In the genomic region with DNA sequence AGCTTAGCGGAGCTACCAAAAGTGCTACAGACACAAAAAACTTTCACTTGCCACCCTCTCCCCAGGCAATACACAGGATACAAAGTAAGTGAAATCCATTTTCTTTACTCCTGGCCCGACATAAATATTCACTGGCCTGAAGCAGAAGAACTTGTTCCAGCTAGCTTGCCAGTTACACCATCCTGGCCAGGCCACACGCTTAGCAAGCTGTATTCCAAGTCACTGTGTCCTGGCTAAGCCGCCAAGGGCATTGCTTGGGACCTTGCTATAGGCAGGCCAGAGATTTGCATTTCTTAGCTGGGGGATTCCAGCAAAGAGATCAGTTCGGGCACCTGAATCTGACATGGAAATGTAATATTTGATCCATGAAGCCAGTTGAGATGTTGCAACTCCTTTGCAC, we compare ENCODE assay signal across 29 cellular contexts.
DNase-seq lines count a peak whose midpoint lies in the region; ATAC-seq and TF ChIP-seq lines count a peak whose summit lies in the region.
"Had no signal": no experiment of that assay in that cellular context is flagged by ENCODE, and none has a peak within 500 bp of the region (broad histone marks: within the 10 kb centered on the region; RNA-seq: fewer than 3 reads in every experiment).

No MANE protein-coding gene starts in this region.

- H3K4me3 Mint-ChIP-seq in GM23338: no peak overlapping the region
- H3K4me3 Mint-ChIP-seq in endodermal cell: no peak overlapping the region
- H3K4me3 Mint-ChIP-seq in activated CD8-positive, alpha-beta T cell treated with anti-CD3 and anti-CD28 coated beads for 36 hours: no peak overlapping the region
- H3K4me3 Mint-ChIP-seq: activated CD4-positive, alpha-beta memory T cell treated with anti-CD3 and anti-CD28 coated beads, Interleukin-2, amount 10 ng/mL, durations not matched to agents 7 days and 5 days; activated naive CD4-positive, alpha-beta T cell treated with anti-CD3 and anti-CD28 coated beads, Interleukin-2, amount 50 U/mL, for 24 hours; B cell; CD8-positive, alpha-beta memory T cell; effector memory CD8-positive, alpha-beta T cell; immature natural killer cell; natural killer cell; stimulated activated naive CD8-positive, alpha-beta T cell treated with anti-CD3 and anti-CD28 coated beads, Interleukin-15, amount 100 ng/mL, for 72 hours had no signal

- H3K27me3 Mint-ChIP-seq in GM23338 (ENCODE audit: insufficient read depth, low read depth, poor library complexity): no peaks in the 10 kb centered on the region
- H3K27me3 Mint-ChIP-seq in endodermal cell (ENCODE audit: insufficient read depth): peaks cover 3% of the 10 kb centered on the region
- peaks cover 7% of the 10 kb centered on the region for H3K27me3 Mint-ChIP-seq in activated CD8-positive, alpha-beta T cell treated with anti-CD3 and anti-CD28 coated beads for 36 hours

- intact Hi-C loops in psoas muscle (cut with DNase I) (loop anchor here in 1 of 2 donors (10.0 kb wide), 1 partner anchor 159 kb away; no protein-coding TSS in a partner anchor), upper lobe of right lung (cut with DNase I) (no loop called here)
- intact Hi-C loops in activated CD8-positive, alpha-beta T cell treated with anti-CD3 and anti-CD28 coated beads for 36 hours (cut with micrococcal nuclease): no loop called here

- H3F3A ChIP-seq in GM23338 (replicated peaks; ENCODE audit: low read depth): no peaks in the 10 kb centered on the region

- H3K4me3 ChIP-seq in GM23338 (no peak overlapping the region), endodermal cell (ENCODE audit: low read length) (no peak overlapping the region), psoas muscle (no peak overlapping the region), upper lobe of right lung (no peak overlapping the region)
- H3K4me3 ChIP-seq: esophagus muscularis mucosa, SK-N-MC had no signal

- H3K9ac ChIP-seq in endodermal cell (ENCODE audit: extremely low read depth, low read length, poor library complexity, severe bottlenecking): no peak overlapping the region
- H3K9ac ChIP-seq: parathyroid adenoma had no signal

- ATAC-seq in GM23338 (peak; percentile 47; the same call in 2 of the 3 replicates), psoas muscle (peak; percentile 93 to 99 (median 96)), HG02759 (IDR thresholded peaks at IDR 0.05; ENCODE audit: unreplicated experiment) (no peak), GM19324 (IDR thresholded peaks at IDR 0.05; ENCODE audit: low FRiP score, unreplicated experiment) (no peak), upper lobe of right lung (no peak)
- ATAC-seq in activated CD8-positive, alpha-beta T cell treated with anti-CD3 and anti-CD28 coated beads for 36 hours: no peak
- ATAC-seq: effector memory CD8-positive, alpha-beta T cell; foreskin keratinocyte; natural killer cell; stimulated activated naive CD8-positive, alpha-beta T cell treated with anti-CD3 and anti-CD28 coated beads, Interleukin-15, amount 100 ng/mL, for 72 hours had no signal

- H3K9me3 Mint-ChIP-seq in GM23338 (no peaks in the 10 kb centered on the region), endodermal cell (no peaks in the 10 kb centered on the region)
- H3K9me3 Mint-ChIP-seq in activated CD8-positive, alpha-beta T cell treated with anti-CD3 and anti-CD28 coated beads for 36 hours: no peaks in the 10 kb centered on the region
- H3K9me3 Mint-ChIP-seq: activated CD4-positive, alpha-beta memory T cell treated with anti-CD3 and anti-CD28 coated beads, Interleukin-2, amount 10 ng/mL, durations not matched to agents 7 days and 5 days; activated naive CD4-positive, alpha-beta T cell treated with anti-CD3 and anti-CD28 coated beads, Interleukin-2, amount 50 U/mL, for 24 hours; activated T-helper 2 cell treated with anti-CD3 and anti-CD28 coated beads, Interferon-gamma antibody, Interleukin-2, Interleukin-4, amounts not matched to agents 10 μg/mL and 5 μg/mL and 100 μg/mL, durations not matched to agents 14 hours and 24 hours and 36 hours; CD8-positive, alpha-beta memory T cell; effector memory CD8-positive, alpha-beta T cell; natural killer cell; stimulated activated naive CD8-positive, alpha-beta T cell treated with anti-CD3 and anti-CD28 coated beads, Interleukin-15, amount 100 ng/mL, for 72 hours had no signal

- DNase-seq in GM23338 (ENCODE audit: low spot score): no peak
- DNase-seq in endodermal cell: no peak
- DNase-seq in hippocampal formation (lab: John Stamatoyannopoulos, UW): peak; percentile 20
- DNase-seq in psoas muscle: peak; percentile 30 to 69
- no peak for DNase-seq in activated CD8-positive, alpha-beta T cell treated with anti-CD3 and anti-CD28 coated beads for 36 hours
- no peak for DNase-seq in upper lobe of right lung
- DNase-seq: activated CD4-positive, alpha-beta memory T cell treated with anti-CD3 and anti-CD28 coated beads, Interleukin-2, amount 10 ng/mL, durations not matched to agents 7 days and 5 days; activated CD4-positive, alpha-beta T cell treated with anti-CD3 and anti-CD28 coated beads for 1 hour; CD8-positive, alpha-beta memory T cell; cortex of kidney; DMS 273 treated with DMSO at 0.1 percent for 48 hours; effector memory CD8-positive, alpha-beta T cell; EL; foreskin keratinocyte; immature natural killer cell; natural killer cell; NCI-H1105 treated with DMSO at 0.1 percent for 48 hours; NCI-H2029 treated with DMSO at 0.1 percent for 48 hours; NCI-H774; stimulated activated naive CD8-positive, alpha-beta T cell treated with anti-CD3 and anti-CD28 coated beads, Interleukin-15, amount 100 ng/mL, for 72 hours had no signal

- CTCF ChIA-PET in activated CD8-positive, alpha-beta T cell treated with anti-CD3 and anti-CD28 coated beads for 36 hours (lab: Charles Lee): no interaction called here

- WGBS in endodermal cell (ENCODE audit: insufficient coverage in 1 of 2, insufficient read length in 1 of 2), 2 experiments: 80 to 90% methylated on average over 4 to 5 of the region's 5 CpGs
- 30 to 41% (median 39%) methylated on average over 5 of the region's 5 CpGs for WGBS in psoas muscle, 3 donors

- no peaks in the 10 kb centered on the region for H3K27me3 ChIP-seq in GM23338 (ENCODE audit: insufficient read depth)
- H3K27me3 ChIP-seq in endodermal cell (ENCODE audit: control insufficient read depth, insufficient read depth, low read length, poor library complexity, severe bottlenecking): no peaks in the 10 kb centered on the region
- H3K27me3 ChIP-seq in psoas muscle (ENCODE audit: insufficient read depth in 3 of 3, low read length in 2 of 3): no peaks in the 10 kb centered on the region
- H3K27me3 ChIP-seq in upper lobe of right lung: no peaks in the 10 kb centered on the region
- H3K27me3 ChIP-seq: esophagus muscularis mucosa, foreskin keratinocyte had no signal

- H4K20me1 ChIP-seq in GM23338 (replicated peaks; ENCODE audit: insufficient read depth): no peaks in the 10 kb centered on the region

- H3K36me3 ChIP-seq in GM23338 (ENCODE audit: insufficient read depth): no peaks in the 10 kb centered on the region
- no peaks in the 10 kb centered on the region for H3K36me3 ChIP-seq in endodermal cell (ENCODE audit: control insufficient read depth, insufficient read depth, low read length)
- H3K36me3 ChIP-seq in psoas muscle (ENCODE audit: insufficient read depth in 1 of 2, low read depth in 1 of 2): no peaks in the 10 kb centered on the region
- H3K36me3 ChIP-seq in upper lobe of right lung: no peaks in the 10 kb centered on the region
- H3K36me3 ChIP-seq: esophagus muscularis mucosa had no signal

- H3K4me1 ChIP-seq in GM23338 (ENCODE audit: insufficient read depth) (no peaks in the 10 kb centered on the region), endodermal cell (ENCODE audit: control insufficient read depth, insufficient read depth, low read length) (peaks cover under 1% of the 10 kb centered on the region), psoas muscle (peaks cover 16% of the 10 kb centered on the region), upper lobe of right lung (no peaks in the 10 kb centered on the region)
- H3K4me1 ChIP-seq: foreskin keratinocyte, parathyroid adenoma had no signal

- POLR2A ChIA-PET in activated CD8-positive, alpha-beta T cell treated with anti-CD3 and anti-CD28 coated beads for 36 hours (lab: Charles Lee): no interaction called here

- H3K9me3 ChIP-seq in endodermal cell (ENCODE audit: control insufficient read depth, low read length) (no peaks in the 10 kb centered on the region), psoas muscle (no peaks in the 10 kb centered on the region), upper lobe of right lung (no peaks in the 10 kb centered on the region)
- H3K9me3 ChIP-seq: esophagus muscularis mucosa had no signal

- H3K4me1 Mint-ChIP-seq in GM23338 (no peaks in the 10 kb centered on the region; the same call in 2 of the 3 replicates), endodermal cell (no peaks in the 10 kb centered on the region)
- H3K4me1 Mint-ChIP-seq in activated CD8-positive, alpha-beta T cell treated with anti-CD3 and anti-CD28 coated beads for 36 hours (ENCODE audit: low read depth): no peaks in the 10 kb centered on the region
- H3K4me1 Mint-ChIP-seq: activated CD4-positive, alpha-beta memory T cell treated with anti-CD3 and anti-CD28 coated beads, Interleukin-2, amount 10 ng/mL, durations not matched to agents 7 days and 5 days; activated naive CD4-positive, alpha-beta T cell treated with anti-CD3 and anti-CD28 coated beads, Interleukin-2, amount 50 U/mL, for 24 hours; B cell; CD8-positive, alpha-beta memory T cell; immature natural killer cell; natural killer cell; stimulated activated naive CD8-positive, alpha-beta T cell treated with anti-CD3 and anti-CD28 coated beads, Interleukin-15, amount 100 ng/mL, for 72 hours had no signal

- H3K9me2 ChIP-seq in GM23338 (ENCODE audit: insufficient read depth): no peaks in the 10 kb centered on the region

- no peak overlapping the region for H3K4me2 ChIP-seq in GM23338

- H2AFZ ChIP-seq in GM23338: peak overlapping the region; percentile 77
- H2AFZ ChIP-seq: parathyroid adenoma had no signal

- no peak overlapping the region for H3K27ac ChIP-seq in GM23338 (ENCODE audit: low read depth)
- peak overlapping the region; percentile 92 for H3K27ac ChIP-seq in endodermal cell (ENCODE audit: low read depth, low read length)
- peak overlapping the region; percentile 24 for H3K27ac ChIP-seq in psoas muscle
- H3K27ac ChIP-seq in upper lobe of right lung: no peak overlapping the region
- H3K27ac ChIP-seq: esophagus muscularis mucosa, foreskin keratinocyte, parathyroid adenoma, RWPE1, SK-N-MC had no signal

- H3K27ac Mint-ChIP-seq in GM23338: no peak overlapping the region
- H3K27ac Mint-ChIP-seq in endodermal cell: no peak overlapping the region
- no peak overlapping the region for H3K27ac Mint-ChIP-seq in activated CD8-positive, alpha-beta T cell treated with anti-CD3 and anti-CD28 coated beads for 36 hours
- H3K27ac Mint-ChIP-seq: activated CD4-positive, alpha-beta memory T cell treated with anti-CD3 and anti-CD28 coated beads, Interleukin-2, amount 10 ng/mL, durations not matched to agents 7 days and 5 days; activated naive CD4-positive, alpha-beta T cell treated with anti-CD3 and anti-CD28 coated beads, Interleukin-2, amount 50 U/mL, for 24 hours; activated T-helper 2 cell treated with anti-CD3 and anti-CD28 coated beads, Interferon-gamma antibody, Interleukin-2, Interleukin-4, amounts not matched to agents 10 μg/mL and 5 μg/mL and 100 μg/mL, durations not matched to agents 14 hours and 24 hours and 36 hours; B cell; effector memory CD8-positive, alpha-beta T cell; immature natural killer cell; natural killer cell; stimulated activated naive CD8-positive, alpha-beta T cell treated with anti-CD3 and anti-CD28 coated beads, Interleukin-15, amount 100 ng/mL, for 72 hours had no signal

- no peaks in the 10 kb centered on the region for H3K79me2 ChIP-seq in GM23338 (replicated peaks; ENCODE audit: insufficient read depth)
- H3K79me2 ChIP-seq: parathyroid adenoma had no signal

- TF ChIP-seq CTCF in GM23338 (conservative IDR thresholded peaks at IDR 0.05; ENCODE audit: low read depth in 2 of 2) (no peak), endodermal cell (conservative IDR thresholded peaks at IDR 0.05) (no peak), psoas muscle (IDR thresholded peaks at IDR 0.05) (no peak), upper lobe of right lung (IDR thresholded peaks at IDR 0.05) (no peak)
- no peak for TF ChIP-seq CTCF in activated CD8-positive, alpha-beta T cell treated with anti-CD3 and anti-CD28 coated beads for 36 hours (IDR thresholded peaks at IDR 0.05)

- no peaks in the 10 kb centered on the region for H3K36me3 Mint-ChIP-seq in GM23338 (ENCODE audit: low read depth)
- no peaks in the 10 kb centered on the region for H3K36me3 Mint-ChIP-seq in endodermal cell (ENCODE audit: low read depth)
- H3K36me3 Mint-ChIP-seq in activated CD8-positive, alpha-beta T cell treated with anti-CD3 and anti-CD28 coated beads for 36 hours (ENCODE audit: low read depth): no peaks in the 10 kb centered on the region
- H3K36me3 Mint-ChIP-seq: activated naive CD4-positive, alpha-beta T cell treated with anti-CD3 and anti-CD28 coated beads, Interleukin-2, amount 50 U/mL, for 24 hours; CD8-positive, alpha-beta memory T cell; immature natural killer cell; natural killer cell had no signal

Comparison
In these comparisons a context has a peak if more than half of its experiments do, and no peak if none do; other contexts are left out.
1. ATAC-seq: peak in GM23338 (single experiment) and psoas muscle (4 of 4); none in HG02759 (single experiment), activated CD8-positive, alpha-beta T cell treated with anti-CD3 and anti-CD28 coated beads for 36 hours (single experiment), GM19324 (single experiment) and upper lobe of right lung (single experiment).
2. DNase-seq: peak in hippocampal formation (2 of 2) and psoas muscle (2 of 2); none in GM23338 (single experiment), endodermal cell (single experiment), activated CD8-positive, alpha-beta T cell treated with anti-CD3 and anti-CD28 coated beads for 36 hours (single experiment) and upper lobe of right lung (single experiment).
3. H3K27ac ChIP-seq: peak in endodermal cell (single experiment) and psoas muscle (single experiment); none in GM23338 (single experiment) and upper lobe of right lung (single experiment).